Comparison of ENCODE assay signal across 29 cellular contexts in the genomic region with DNA sequence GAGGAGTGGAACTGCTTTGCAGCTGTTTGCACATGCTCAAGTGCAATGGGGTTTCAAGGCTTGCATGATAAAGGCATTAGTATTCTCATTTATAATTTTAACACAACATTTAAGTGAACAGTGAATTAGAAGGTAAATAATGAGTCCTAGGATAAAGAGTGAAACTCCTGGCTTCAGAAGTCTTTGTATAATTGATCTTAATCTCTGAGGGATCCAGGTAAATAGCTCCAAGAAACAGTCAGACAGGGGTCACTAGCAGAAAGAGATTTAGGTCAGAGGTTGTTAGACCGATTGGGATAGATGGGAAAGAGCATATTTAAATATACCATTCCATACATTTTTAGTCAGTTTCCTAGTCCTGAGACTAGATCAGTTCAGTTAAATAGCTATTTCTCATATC.
"Had no signal": no experiment of that assay in that cellular context is flagged by ENCODE, and none has a peak within 500 bp of the region (broad histone marks: within the 10 kb centered on the region; RNA-seq: fewer than 3 reads in every experiment).

No MANE protein-coding gene starts in this region.

- H3K4me1 ChIP-seq: colonic mucosa, esophagus muscularis mucosa, gastroesophageal sphincter, right atrium auricular region, thyroid gland, vagina had no signal

- H3K36me3 Mint-ChIP-seq: naive thymus-derived CD8-positive, alpha-beta T cell had no signal

- H3K36me3 ChIP-seq: colonic mucosa, esophagus muscularis mucosa, gastroesophageal sphincter, heart left ventricle, ovary, right atrium auricular region, stomach, thyroid gland, vagina had no signal

- H3K27ac Mint-ChIP-seq: nephron progenitor cell had no signal

- H3K4me2 ChIP-seq: hepatocyte, smooth muscle cell had no signal

- H3K27ac ChIP-seq: colonic mucosa, esophagus muscularis mucosa, foreskin keratinocyte, gastroesophageal sphincter, heart left ventricle, hepatocyte, ovary, right atrium auricular region, stomach, thyroid gland, vagina had no signal

- H3K27me3 Mint-ChIP-seq: naive thymus-derived CD8-positive, alpha-beta T cell had no signal

- H3K27me3 ChIP-seq: colonic mucosa, esophagus muscularis mucosa, foreskin keratinocyte, gastroesophageal sphincter, hepatocyte, ovary, right atrium auricular region, stomach, thyroid gland, vagina had no signal

- H3K9me3 ChIP-seq: colonic mucosa, esophagus muscularis mucosa, gastroesophageal sphincter, heart left ventricle, ovary, right atrium auricular region, stomach, thyroid gland, vagina had no signal

- H3K4me3 ChIP-seq: colonic mucosa, esophagus muscularis mucosa, gastroesophageal sphincter, heart left ventricle, hepatocyte, lung, ovary, right atrium auricular region, smooth muscle cell, stomach, thyroid gland, vagina had no signal

- ATAC-seq: foreskin keratinocyte; gastroesophageal sphincter; heart left ventricle; left lobe of liver; naive thymus-derived CD8-positive, alpha-beta T cell; sciatic nerve had no signal

- DNase-seq: colonic mucosa; dermis blood vessel endothelial cell; effector memory CD4-positive, alpha-beta T cell; foreskin keratinocyte; heart left ventricle; kidney; mesenchymal stem cell; midbrain; naive thymus-derived CD8-positive, alpha-beta T cell; nephron progenitor cell; nucleus accumbens; ovary; stimulated activated CD4-positive, alpha-beta T cell treated with anti-CD3 and anti-CD28 coated beads, Interleukin-12 subunit alpha, Interleukin-12 subunit beta, amount 100 ng/mL, for 4 hours; stimulated activated CD4-positive, alpha-beta T cell treated with anti-CD3 and anti-CD28 coated beads, Interleukin-1b, Interleukin-23, amount 100 ng/mL, for 48 hours; stimulated activated CD4-positive, alpha-beta T cell treated with anti-CD3 and anti-CD28 coated beads, Interleukin-4, amount 100 ng/mL, for 1 hour; stimulated activated CD8-positive, alpha-beta memory T cell treated with anti-CD3 and anti-CD28 coated beads, Interleukin-4, amount 100 ng/mL, for 48 hours; stimulated activated naive CD4-positive, alpha-beta T cell treated with Interleukin-2 at 50 U/mL for 16 hours; stomach; thyroid gland; trophoblast cell had no signal

- H3K4me3 Mint-ChIP-seq: naive thymus-derived CD8-positive, alpha-beta T cell; nephron progenitor cell had no signal

- H3K79me2 ChIP-seq: hepatocyte had no signal

- H2AFZ ChIP-seq: hepatocyte had no signal

- H3K9me3 Mint-ChIP-seq: naive thymus-derived CD8-positive, alpha-beta T cell; nephron progenitor cell had no signal
